Comparison of ENCODE assay signal across 21 cellular contexts in the genomic region with DNA sequence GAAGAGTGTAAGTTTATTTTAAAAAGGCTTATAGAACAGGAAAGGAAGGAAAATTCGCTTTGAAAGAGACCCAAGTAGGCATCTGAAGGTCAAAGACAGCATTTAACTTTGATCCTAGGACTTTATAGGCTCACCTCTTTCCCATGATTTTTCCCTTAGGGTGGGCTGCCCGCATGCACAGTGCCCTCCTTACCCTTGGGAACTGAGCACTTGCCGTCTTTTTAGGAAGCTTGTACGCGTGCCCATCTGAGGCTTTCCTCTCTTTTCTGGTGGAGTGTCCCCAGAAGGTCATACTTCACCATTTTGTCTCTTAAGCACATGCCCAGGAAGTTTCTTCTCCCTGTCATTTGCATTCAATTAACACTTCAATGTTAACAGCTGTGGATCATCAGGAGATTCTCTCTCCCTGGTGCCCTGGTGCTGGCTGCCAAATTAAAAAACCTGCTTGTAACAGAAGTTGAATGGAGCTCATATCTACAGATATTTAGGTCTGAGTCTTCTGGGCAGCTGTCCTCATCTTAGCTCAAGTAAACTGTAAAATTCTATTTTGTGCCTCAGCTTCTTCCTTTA. TPM values are rescaled to one million over a fixed set of nuclear protein-coding genes. Genes with fewer than 3 reads are reported as not detected.
"Had no signal": no experiment of that assay in that cellular context is flagged by ENCODE, and none has a peak within 500 bp of the region (broad histone marks: within the 10 kb centered on the region; RNA-seq: fewer than 3 reads in every experiment).

No MANE protein-coding gene starts in this region.

- H3K27ac ChIP-seq: body of pancreas, epithelial cell of prostate, stomach had no signal

- H3K27me3 ChIP-seq: body of pancreas, stomach had no signal

- H3K27me3 Mint-ChIP-seq: effector memory CD8-positive, alpha-beta T cell; type B pancreatic cell had no signal

- H3K4me3 Mint-ChIP-seq: activated naive CD8-positive, alpha-beta T cell; activated T-cell treated with anti-CD3 and anti-CD28 coated beads, Interleukin-2, amount 50 U/mL, for 72 hours; effector memory CD8-positive, alpha-beta T cell; nephron; stimulated activated effector memory CD8-positive, alpha-beta T cell treated with anti-CD3 and anti-CD28 coated beads, Interleukin-12 subunit alpha, Interleukin-12 subunit beta, amount 100 ng/mL, for 72 hours; type B pancreatic cell had no signal

- H3K4me3 ChIP-seq: body of pancreas, lung, stomach had no signal

- DNase-seq: activated CD4-positive, alpha-beta T cell treated with anti-CD3 and anti-CD28 coated beads, Interleukin-2, amount 50 U/mL, for 1 hour; activated CD8-positive, alpha-beta memory T cell treated with anti-CD3 and anti-CD28 coated beads for 24 hours; activated gamma-delta T cell; activated T-cell treated with anti-CD3 and anti-CD28 coated beads, Interleukin-2, amount 50 U/mL, for 72 hours; body of pancreas; effector memory CD8-positive, alpha-beta T cell; foreskin fibroblast; hippocampal formation; left colon; midbrain; nucleus accumbens; stimulated activated CD4-positive, alpha-beta T cell treated with anti-CD3 and anti-CD28 coated beads, Interleukin-4, amount 100 ng/mL, for 24 hours; stomach; T1000 had no signal

- H3K36me3 ChIP-seq: stomach had no signal

- H3K36me3 Mint-ChIP-seq: stimulated activated effector memory CD8-positive, alpha-beta T cell treated with anti-CD3 and anti-CD28 coated beads, Interleukin-12 subunit alpha, Interleukin-12 subunit beta, amount 100 ng/mL, for 72 hours had no signal

- H3K4me1 Mint-ChIP-seq: nephron; stimulated activated effector memory CD8-positive, alpha-beta T cell treated with anti-CD3 and anti-CD28 coated beads, Interleukin-12 subunit alpha, Interleukin-12 subunit beta, amount 100 ng/mL, for 72 hours had no signal

- H3K4me1 ChIP-seq: body of pancreas, stomach had no signal

- H3K27ac Mint-ChIP-seq: activated naive CD8-positive, alpha-beta T cell; activated T-cell treated with anti-CD3 and anti-CD28 coated beads, Interleukin-2, amount 50 U/mL, for 72 hours; effector memory CD8-positive, alpha-beta T cell; nephron; stimulated activated effector memory CD8-positive, alpha-beta T cell treated with anti-CD3 and anti-CD28 coated beads, Interleukin-12 subunit alpha, Interleukin-12 subunit beta, amount 100 ng/mL, for 72 hours; type B pancreatic cell had no signal

RNA-seq across cellular contexts. Expression of gene IL9R, which starts 38.4 kb away (rescaled TPM):
- total RNA-seq: sciatic nerve had no signal
